In the genomic region with DNA sequence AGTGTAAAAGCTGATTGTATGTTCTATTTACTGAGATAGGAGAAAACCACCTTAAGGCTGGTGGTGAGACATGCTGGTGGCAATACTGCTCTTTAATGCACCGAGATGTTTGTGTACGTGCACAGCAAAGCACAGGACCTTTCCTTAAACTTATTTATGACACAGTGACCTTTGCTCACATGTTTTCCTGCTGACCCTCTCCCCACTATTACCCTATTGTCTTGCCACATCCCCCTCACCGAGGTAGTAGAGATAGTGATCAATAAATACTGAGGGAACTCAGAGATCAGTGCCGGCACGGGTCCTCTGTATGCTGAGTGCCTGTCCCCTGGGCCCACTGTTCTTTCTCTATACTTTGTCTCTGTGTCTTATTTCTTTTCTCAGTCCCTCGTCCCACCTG, we compare ENCODE assay signal across 13 cellular contexts. TPM values are rescaled to one million over a fixed set of nuclear protein-coding genes. Genes with fewer than 3 reads are reported as not detected.
DNase-seq lines count a peak whose midpoint lies in the region; ATAC-seq, FAIRE-seq and TF ChIP-seq lines count a peak whose summit lies in the region.
"Not testable (repeated sequence)": the region's sequence is repeated elsewhere in the genome, so short reads cannot be mapped to it uniquely, and the experiment has no call there.
"Had no signal": no experiment of that assay in that cellular context is flagged by ENCODE, and none has a peak within 500 bp of the region (broad histone marks: within the 10 kb centered on the region; RNA-seq: fewer than 3 reads in every experiment).

No MANE protein-coding gene starts in this region.

- not testable (repeated sequence) for DNase-seq in H9; RWPE2 (ENCODE audit: low spot score); mammary epithelial cell; endothelial cell (ENCODE audit: low spot score); keratinocyte (ENCODE audit: low read depth, low spot score); nephron progenitor cell
- DNase-seq in trophoblast cell: peak in 1 of 2 donors; percentile 12

- H3K27me3 Mint-ChIP-seq in H9 (ENCODE audit: low read depth); endothelial cell (ENCODE audit: unreplicated experiment); nephron progenitor cell (ENCODE audit: low read depth, poor library complexity): not testable (repeated sequence)

- H3K36me3 ChIP-seq in RWPE2 (ENCODE audit: low read depth); mammary epithelial cell (ENCODE audit: insufficient read depth, low read length); keratinocyte (ENCODE audit: control insufficient read depth in 2 of 2, extremely low read depth in 1 of 2, insufficient read depth in 2 of 2, low read length in 2 of 2); trophoblast cell (ENCODE audit: control insufficient read depth in 1 of 2, insufficient read depth in 2 of 2, low read length in 2 of 2): not testable (repeated sequence)

- H4K20me1 ChIP-seq in H9 (ENCODE audit: control insufficient read depth, insufficient read depth, insufficient read length); mammary epithelial cell (ENCODE audit: insufficient read depth, low read length); keratinocyte (ENCODE audit: control insufficient read depth, extremely low read depth, insufficient read depth, low read length): not testable (repeated sequence)

- not testable (repeated sequence) for H2BK120ac ChIP-seq in H9 (ENCODE audit: low read depth, low read length, poor library complexity, severe bottlenecking)
- peak overlapping the region; percentile 22 for H2BK120ac ChIP-seq in trophoblast cell (ENCODE audit: insufficient read depth, low read length, poor library complexity)

- not testable (repeated sequence) for H3K4me2 ChIP-seq in H9 (ENCODE audit: insufficient read depth, insufficient read length, low read length)
- H3K4me2 ChIP-seq in mammary epithelial cell (ENCODE audit: insufficient read depth, low read depth, low read length) (peak overlapping the region; percentile 47), keratinocyte (ENCODE audit: control insufficient read depth, extremely low read depth, insufficient read depth, low read depth, low read length) (peak overlapping the region; percentile 76), trophoblast cell (ENCODE audit: low read length) (peak overlapping the region; percentile 41)

- BruUV-seq in mammary epithelial cell (replicated peaks; lab: Mats Ljungman, UMichigan): not testable (repeated sequence)

- not testable (repeated sequence) for H3K79me1 ChIP-seq in H9 (ENCODE audit: insufficient read depth, low read depth, low read length, poor library complexity, severe bottlenecking); trophoblast cell (ENCODE audit: low read length)

- not testable (repeated sequence) for FAIRE-seq in keratinocyte (lab: Jason Lieb, UNC)

- H3K36me3 Mint-ChIP-seq in H9 (ENCODE audit: insufficient read depth in 1 of 3, low read depth in 3 of 3) (peaks cover 3 to 20% (median 6%) of the 10 kb centered on the region in 3 experiments; a peak in 5 of 7 replicates), endothelial cell (ENCODE audit: low read depth, unreplicated experiment) (peaks cover 11% of the 10 kb centered on the region)
- not testable (repeated sequence) for H3K36me3 Mint-ChIP-seq in nephron progenitor cell (ENCODE audit: low read depth)

- CTCF ChIA-PET in mammary epithelial cell (lab: Charles Lee; ENCODE audit: low non-redundant PET): not testable (repeated sequence)

- not testable (repeated sequence) for H3K56ac ChIP-seq in H9 (ENCODE audit: insufficient read length, low read depth, low read length)

- H2BK12ac ChIP-seq in H9 (ENCODE audit: insufficient read length, low read depth, low read length); trophoblast cell (ENCODE audit: low read length): not testable (repeated sequence)

- H2AFZ ChIP-seq in H9 (ENCODE audit: low read length); trophoblast cell (ENCODE audit: insufficient read depth, low read length, poor library complexity): not testable (repeated sequence)
- peak overlapping the region; percentile 80 for H2AFZ ChIP-seq in mammary epithelial cell (ENCODE audit: low read depth, low read length)
- H2AFZ ChIP-seq in keratinocyte (ENCODE audit: control insufficient read depth, low read length): peak overlapping the region; percentile 80

- H3K4me3 ChIP-seq in RWPE2 (ENCODE audit: severe bottlenecking); mammary epithelial cell (replicated peaks in 1 of 3; ENCODE audit: insufficient read depth in 1 of 3, low read depth in 2 of 3, low read length in 3 of 3); trophoblast cell (ENCODE audit: low read depth, low read length): not testable (repeated sequence)
- peak overlapping the region in 1 of 3 experiments; percentile 18 for H3K4me3 ChIP-seq in keratinocyte (ENCODE audit: control insufficient read depth in 2 of 3, extremely low read depth in 1 of 3, insufficient read depth in 2 of 3, low read depth in 1 of 3, low read length in 3 of 3)

- dilution Hi-C loops in mammary epithelial cell (cut with HindIII; ENCODE audit: low sequenced_read_pairs); keratinocyte (cut with MboI; ENCODE audit: extremely low pct_ligation_motif_present, low sequenced_read_pairs): not testable (repeated sequence)

- not testable (repeated sequence) for H2BK5ac ChIP-seq in H9 (ENCODE audit: insufficient read length, low read length); trophoblast cell (ENCODE audit: low read depth, low read length, poor library complexity)

- no CpG with 5 or more reads among the region's 6 CpGs for WGBS in H9 (ENCODE audit: extremely low coverage, insufficient read length, low lambda C conversion rate)
- 82% methylated on average over 6 of the region's 6 CpGs for WGBS in mammary epithelial cell (ENCODE audit: low coverage, missing lambda C conversion rate)
- no CpG with 5 or more reads among the region's 6 CpGs for WGBS in trophoblast cell (ENCODE audit: extremely low coverage, insufficient coverage, insufficient read length)

- peaks cover 34 to 36% of the 10 kb centered on the region in 2 experiments for H3K4me1 Mint-ChIP-seq in H9
- peaks cover 32% of the 10 kb centered on the region for H3K4me1 Mint-ChIP-seq in endothelial cell (ENCODE audit: unreplicated experiment)
- peaks cover 28% of the 10 kb centered on the region for H3K4me1 Mint-ChIP-seq in nephron progenitor cell

- not testable (repeated sequence) for H3K9me1 ChIP-seq in keratinocyte (ENCODE audit: control insufficient read depth, extremely low read depth, insufficient read depth, low read length)

- H3K9me3 Mint-ChIP-seq in H9 (peaks cover 14 to 23% of the 10 kb centered on the region in 2 experiments; a peak in 3 of 5 replicates), nephron progenitor cell (peaks cover 36% of the 10 kb centered on the region)
- not testable (repeated sequence) for H3K9me3 Mint-ChIP-seq in endothelial cell (ENCODE audit: unreplicated experiment)

- not testable (repeated sequence) for H3K9me3 ChIP-seq in H9 (ENCODE audit: control insufficient read depth, low read depth, low read length); RWPE2 (ENCODE audit: severe bottlenecking); mammary epithelial cell (replicated peaks; ENCODE audit: insufficient read depth, low read length); keratinocyte (ENCODE audit: control insufficient read depth, low read depth, low read length); trophoblast cell (ENCODE audit: insufficient read depth, low read depth, low read length)

- not testable (repeated sequence) for H3K79me2 ChIP-seq in H9 (ENCODE audit: insufficient read depth, low read length); mammary epithelial cell (ENCODE audit: insufficient read depth, low read length); keratinocyte (ENCODE audit: control insufficient read depth, insufficient read depth, low read length); trophoblast cell (ENCODE audit: control insufficient read depth, insufficient read depth, low read length, poor library complexity)

- H3K4ac ChIP-seq in H9 (ENCODE audit: low read depth, low read length); trophoblast cell (ENCODE audit: low read depth, low read length): not testable (repeated sequence)

- H2BK20ac ChIP-seq in H9 (ENCODE audit: low read depth, low read length, poor library complexity, severe bottlenecking): not testable (repeated sequence)

- not testable (repeated sequence) for H3K4me1 ChIP-seq in H9 (ENCODE audit: insufficient read depth, low read length); RWPE2 (ENCODE audit: insufficient read depth, poor library complexity, severe bottlenecking); mammary epithelial cell (ENCODE audit: insufficient read depth, low read length); trophoblast cell (ENCODE audit: control insufficient read depth in 1 of 2, insufficient read depth in 2 of 2, low read length in 2 of 2)
- H3K4me1 ChIP-seq in keratinocyte (ENCODE audit: control insufficient read depth, extremely low read depth, insufficient read depth, low read length): peaks cover 13% of the 10 kb centered on the region

- not testable (repeated sequence) for H3K23ac ChIP-seq in H9 (ENCODE audit: insufficient read length, low read depth, low read length); trophoblast cell (ENCODE audit: low read length)

- ATAC-seq in RWPE2 (ENCODE audit: low read depth): not testable (repeated sequence)

- H2AK5ac ChIP-seq in H9 (ENCODE audit: insufficient read length, low read length); trophoblast cell (ENCODE audit: low read length): not testable (repeated sequence)

- H3T11ph ChIP-seq in H9 (ENCODE audit: low read length): not testable (repeated sequence)

- H3K18ac ChIP-seq in H9 (ENCODE audit: insufficient read length, low read depth, low read length); trophoblast cell (ENCODE audit: low read length): not testable (repeated sequence)

- peak overlapping the region in 2 of 3 experiments; percentile 4 to 65; a peak in 3 of 7 replicates for H3K27ac Mint-ChIP-seq in H9
- peak overlapping the region; percentile 70 for H3K27ac Mint-ChIP-seq in endothelial cell (ENCODE audit: unreplicated experiment)
- peak overlapping the region; percentile 68 for H3K27ac Mint-ChIP-seq in nephron progenitor cell

- not testable (repeated sequence) for H3K27ac ChIP-seq in H9 (ENCODE audit: insufficient read length, low read depth, low read length); mammary epithelial cell (ENCODE audit: insufficient read depth, low read depth, low read length)
- H3K27ac ChIP-seq in RWPE2 (ENCODE audit: poor library complexity, severe bottlenecking) (peak overlapping the region; percentile 33), keratinocyte (ENCODE audit: control insufficient read depth, insufficient read depth, low read length) (peak overlapping the region; percentile 36), trophoblast cell (ENCODE audit: low read depth, low read length) (peak overlapping the region; percentile 78)

- H4K12ac ChIP-seq in trophoblast cell (ENCODE audit: low read depth, low read length): peak overlapping the region; percentile 47

- H3K14ac ChIP-seq in H9 (ENCODE audit: insufficient read depth, low read length); trophoblast cell (ENCODE audit: low read length): not testable (repeated sequence)

- H4K91ac ChIP-seq in H9 (ENCODE audit: insufficient read length, low read depth, low read length): not testable (repeated sequence)
- peak overlapping the region; percentile 28 for H4K91ac ChIP-seq in trophoblast cell (ENCODE audit: low read depth, low read length)

- not testable (repeated sequence) for H3K9ac ChIP-seq in H9 (ENCODE audit: extremely low read depth, insufficient read length, low read length); mammary epithelial cell (ENCODE audit: insufficient read depth, low read length); keratinocyte (ENCODE audit: control insufficient read depth, extremely low read depth, insufficient read depth, low read length); trophoblast cell (ENCODE audit: low read length)

- H3K4me3 Mint-ChIP-seq in H9; endothelial cell (ENCODE audit: unreplicated experiment): not testable (repeated sequence)
- peak overlapping the region; percentile 40 for H3K4me3 Mint-ChIP-seq in nephron progenitor cell

- H3K27me3 ChIP-seq in H9 (ENCODE audit: insufficient read depth, low read length); RWPE2 (ENCODE audit: insufficient read depth, poor library complexity, severe bottlenecking); mammary epithelial cell (ENCODE audit: insufficient read depth, low read length); keratinocyte (ENCODE audit: control insufficient read depth, extremely low read depth, insufficient read depth, low read length); trophoblast cell (ENCODE audit: insufficient read depth, low read length): not testable (repeated sequence)

- not testable (repeated sequence) for H4K5ac ChIP-seq in H9 (ENCODE audit: insufficient read length, low read depth, low read length)

- not testable (repeated sequence) for H3K23me2 ChIP-seq in H9 (ENCODE audit: insufficient read length, low read depth, low read length, poor library complexity, severe bottlenecking)

- in situ Hi-C loops in mammary epithelial cell (cut with MboI; ENCODE audit: low sequenced_read_pairs in 2 of 2): not testable (repeated sequence)

- intact Hi-C loops in mammary epithelial cell (cut with micrococcal nuclease): not testable (repeated sequence)

- H2BK15ac ChIP-seq in H9 (ENCODE audit: low read depth, low read length): not testable (repeated sequence)

- not testable (repeated sequence) for TF ChIP-seq CTCF in H9 (conservative IDR thresholded peaks at IDR 0.05); RWPE2 (IDR thresholded peaks at IDR 0.05; ENCODE audit: poor library complexity, severe bottlenecking); mammary epithelial cell (conservative IDR thresholded peaks at IDR 0.05 in 1 of 2, IDR thresholded peaks at IDR 0.05 in 1 of 2; ENCODE audit: extremely low read depth in 1 of 2, insufficient read depth in 1 of 2, low read depth in 1 of 2, low read length in 2 of 2); endothelial cell (IDR thresholded peaks at IDR 0.05; ENCODE audit: unreplicated experiment); keratinocyte (optimal IDR thresholded peaks at IDR 0.05 in 1 of 3, IDR thresholded peaks at IDR 0.05 in 1 of 3, conservative IDR thresholded peaks at IDR 0.05 in 1 of 3; ENCODE audit: extremely low read depth in 1 of 3, insufficient read depth in 2 of 3, low read length in 3 of 3); nephron progenitor cell (IDR thresholded peaks at IDR 0.05)

- not testable (repeated sequence) for H4K8ac ChIP-seq in H9 (replicated peaks; ENCODE audit: insufficient read length, low read depth, low read length); trophoblast cell (ENCODE audit: low read depth, low read length)

RNA-seq across cellular contexts. Expression of a gene that starts 38.6 kb away (rescaled TPM):
- not detected in 2 replicates for total RNA-seq in H9 (2021)
- not detected for total RNA-seq in mammary epithelial cell
- not detected for polyA plus RNA-seq in mammary epithelial cell
- polyA minus RNA-seq in mammary epithelial cell: not detected
- not detected for total RNA-seq in endothelial cell (ENCODE audit: unreplicated experiment)
- not detected in 3 replicates for polyA plus RNA-seq in keratinocyte
- not detected for polyA plus RNA-seq in keratinocyte (2011; ENCODE audit: low read depth)
- not detected in 2 replicates for polyA plus RNA-seq in keratinocyte (2011; cell fraction: cytosol; rRNA removed)
- polyA plus RNA-seq in keratinocyte (2011; cell fraction: nucleus; rRNA removed): 0.13 TPM in 1 of 2 replicates, not detected in the other
- 0.52 TPM in 1 of 2 replicates, not detected in the other for polyA plus RNA-seq in keratinocyte (2012; ENCODE audit: low replicate concordance)
- polyA minus RNA-seq in keratinocyte: not detected in 3 replicates
- not detected for polyA minus RNA-seq in keratinocyte (2011; cell fraction: cytosol; rRNA and poly(A)+ RNA removed)
- not detected in 2 replicates for polyA minus RNA-seq in keratinocyte (2011; cell fraction: nucleus; rRNA and poly(A)+ RNA removed)
- 384 and 432 TPM in 2 replicates for polyA plus RNA-seq in trophoblast cell (2013)
- total RNA-seq: A172; A673; CD4-positive, alpha-beta memory T cell; H4; HFFc6 had no signal
- polyA plus RNA-seq: BJ; CD4-positive, alpha-beta memory T cell had no signal
